In genomic region chr12:91361864-91362263, GRCh38 we compare ENCODE assay signal across 8 cellular contexts.
DNase-seq lines count a peak whose midpoint lies in the region; ATAC-seq, FAIRE-seq and TF ChIP-seq lines count a peak whose summit lies in the region.

No MANE protein-coding gene starts in this region.

- no peaks in the 10 kb centered on the region for H3K9me3 ChIP-seq in heart right ventricle
- H3K9me3 ChIP-seq in stomach: no peaks in the 10 kb centered on the region

- no peaks in the 10 kb centered on the region for H3K27me3 ChIP-seq in heart right ventricle
- H3K27me3 ChIP-seq in stomach: no peaks in the 10 kb centered on the region

- intact Hi-C loops in heart right ventricle (cut with DNase I): loop anchor here in 4 of 10 donors (1.0 to 10.0 kb wide), 5 partner anchors 1246 to 1290 kb away; no protein-coding TSS in a partner anchor
- intact Hi-C loops in stomach (cut with DNase I; ENCODE audit: low total_unique reads): no loop called here

- TF ChIP-seq CTCF in heart right ventricle (IDR thresholded peaks at IDR 0.05) (peak; percentile 36 to 81 (median 71)), stomach (IDR thresholded peaks at IDR 0.05) (peak in 5 of 7 experiments; percentile 43 to 74 (median 64))

- no peak for TF ChIP-seq EP300 in stomach (IDR thresholded peaks at IDR 0.05)

- peak in 3 of 8 donors; percentile 34 to 58 (median 39) for ATAC-seq in heart right ventricle

- no peaks in the 10 kb centered on the region for H3K36me3 ChIP-seq in heart right ventricle
- H3K36me3 ChIP-seq in stomach: no peaks in the 10 kb centered on the region

- FAIRE-seq in TTC549 (lab: Jason Lieb, UNC) (peak; percentile 97), GM12891 (lab: Jason Lieb, UNC) (no peak)

- TF ChIP-seq POLR2A in stomach (IDR thresholded peaks at IDR 0.05): no peak
- TF ChIP-seq POLR2A in GM12891 (IDR thresholded peaks at IDR 0.05; ENCODE audit: low read depth, low read length): no peak

- H3K4me1 ChIP-seq in heart right ventricle: peaks cover 0 to 8% (median 0%) of the 10 kb centered on the region in 9 donors
- peaks cover 0 to 11% (median 3%) of the 10 kb centered on the region in 4 donors for H3K4me1 ChIP-seq in stomach

- H3K4me3 ChIP-seq in heart right ventricle (no peak overlapping the region), stomach (no peak overlapping the region)

- H3K27ac ChIP-seq in heart right ventricle (no peak overlapping the region), stomach (no peak overlapping the region)

- WGBS in heart right ventricle, 2 donors: 27 to 35% methylated on average over 5 of the region's 5 CpGs
- WGBS in stomach, 5 donors: 17 to 30% (median 23%) methylated on average over 5 of the region's 5 CpGs

- peak; percentile 44 for DNase-seq in NCI-H510A treated with DMSO at 0.1 percent for 48 hours (lab: John Stamatoyannopoulos, UW)
- no peak for DNase-seq in NCI-H510A (lab: John Stamatoyannopoulos, UW)
- DNase-seq in M059J (ENCODE audit: low read depth): peak; percentile 45
- DNase-seq in heart right ventricle: no peak
- no peak for DNase-seq in stomach
- no peak for DNase-seq in NCI-H2107 (lab: John Stamatoyannopoulos, UW)
- no peak for DNase-seq in GM12891 (ENCODE audit: insufficient read length, low spot score)

TF ChIP-seq in GM12891, 5 proteins besides CTCF, POLR2A, EP300 and RAD21:
- TF ChIP-seq PAX5 (IDR thresholded peaks at IDR 0.05; ENCODE audit: insufficient read depth, low read length, severe bottlenecking) (no peak), POLR2AphosphoS5 (IDR thresholded peaks at IDR 0.05; ENCODE audit: low read depth, low read length) (no peak), TAF1 (IDR thresholded peaks at IDR 0.05; ENCODE audit: low read depth, low read length) (no peak), SPI1 (IDR thresholded peaks at IDR 0.05; ENCODE audit: low read depth, low read length) (no peak), POU2F2 (IDR thresholded peaks at IDR 0.05; ENCODE audit: low read depth, low read length) (no peak)

Comparison
In these comparisons a context has a peak if more than half of its experiments do, and no peak if none do; other contexts are left out.
1. DNase-seq: peak in NCI-H510A treated with DMSO at 0.1 percent for 48 hours (single experiment) and M059J (single experiment); none in NCI-H510A (single experiment), heart right ventricle (0 of 2), stomach (single experiment), NCI-H2107 (single experiment) and GM12891 (single experiment).